ENCODE assay signal across 1 cellular context in the genomic region with DNA sequence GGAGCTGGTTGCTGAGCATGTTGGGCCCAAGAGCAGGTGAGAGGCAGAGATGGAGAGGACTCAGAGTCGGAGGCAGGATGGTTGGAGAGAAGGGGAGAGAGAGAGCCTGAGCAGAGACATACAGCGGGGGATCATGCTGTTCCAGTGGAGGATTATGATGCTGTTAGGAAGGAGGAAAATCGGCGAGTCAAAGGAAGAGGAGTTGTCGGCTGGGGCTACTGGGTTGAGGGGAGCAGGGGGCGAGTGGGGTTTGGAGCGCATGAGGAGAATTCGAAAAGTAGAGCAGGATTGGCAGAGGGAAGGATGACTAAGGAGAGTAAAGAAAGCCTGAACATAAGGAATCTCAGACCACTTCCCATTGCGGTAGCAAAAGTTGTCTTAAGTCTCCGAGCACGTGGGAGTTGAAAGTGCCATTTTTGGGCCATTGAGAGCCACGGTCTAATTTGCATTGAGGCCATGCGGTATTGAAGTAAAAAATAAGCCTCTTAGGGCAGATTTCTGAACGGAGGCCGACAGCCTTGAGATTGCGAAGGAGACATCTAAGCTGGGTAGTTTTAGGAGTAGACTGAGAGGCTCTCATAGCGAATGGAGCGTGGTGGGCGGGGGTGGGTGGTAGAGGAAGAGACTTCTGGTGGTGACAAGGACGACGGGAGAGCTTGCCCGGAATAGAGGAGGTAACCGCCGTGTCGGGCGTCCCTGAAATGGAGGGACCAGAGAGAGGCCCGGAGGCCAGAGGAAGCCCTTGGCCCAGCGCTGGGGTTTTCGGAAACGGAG.
TF ChIP-seq lines count a peak whose summit lies in the region.

No MANE protein-coding gene starts in this region.

TF ChIP-seq in K562, 482 proteins besides CTCF, POLR2A, EP300 and RAD21 (continued from another document and continues in another):
- TF ChIP-seq, protein P1, sequence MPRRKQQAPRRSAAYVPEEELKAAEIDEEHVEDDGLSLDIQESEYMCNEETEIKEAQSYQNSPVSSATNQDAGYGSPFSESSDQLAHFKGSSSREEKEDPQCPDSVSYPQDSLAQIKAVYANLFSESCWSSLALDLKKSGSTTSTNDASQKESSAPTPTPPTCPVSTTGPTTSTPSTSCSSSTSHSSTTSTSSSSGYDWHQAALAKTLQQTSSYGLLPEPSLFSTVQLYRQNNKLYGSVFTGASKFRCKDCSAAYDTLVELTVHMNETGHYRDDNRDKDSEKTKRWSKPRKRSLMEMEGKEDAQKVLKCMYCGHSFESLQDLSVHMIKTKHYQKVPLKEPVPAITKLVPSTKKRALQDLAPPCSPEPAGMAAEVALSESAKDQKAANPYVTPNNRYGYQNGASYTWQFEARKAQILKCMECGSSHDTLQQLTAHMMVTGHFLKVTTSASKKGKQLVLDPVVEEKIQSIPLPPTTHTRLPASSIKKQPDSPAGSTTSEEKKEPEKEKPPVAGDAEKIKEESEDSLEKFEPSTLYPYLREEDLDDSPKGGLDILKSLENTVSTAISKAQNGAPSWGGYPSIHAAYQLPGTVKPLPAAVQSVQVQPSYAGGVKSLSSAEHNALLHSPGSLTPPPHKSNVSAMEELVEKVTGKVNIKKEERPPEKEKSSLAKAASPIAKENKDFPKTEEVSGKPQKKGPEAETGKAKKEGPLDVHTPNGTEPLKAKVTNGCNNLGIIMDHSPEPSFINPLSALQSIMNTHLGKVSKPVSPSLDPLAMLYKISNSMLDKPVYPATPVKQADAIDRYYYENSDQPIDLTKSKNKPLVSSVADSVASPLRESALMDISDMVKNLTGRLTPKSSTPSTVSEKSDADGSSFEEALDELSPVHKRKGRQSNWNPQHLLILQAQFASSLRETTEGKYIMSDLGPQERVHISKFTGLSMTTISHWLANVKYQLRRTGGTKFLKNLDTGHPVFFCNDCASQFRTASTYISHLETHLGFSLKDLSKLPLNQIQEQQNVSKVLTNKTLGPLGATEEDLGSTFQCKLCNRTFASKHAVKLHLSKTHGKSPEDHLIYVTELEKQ (CRISPR knock-in tag; IDR thresholded peaks at IDR 0.05) = no peak
- TF ChIP-seq, protein P2, sequence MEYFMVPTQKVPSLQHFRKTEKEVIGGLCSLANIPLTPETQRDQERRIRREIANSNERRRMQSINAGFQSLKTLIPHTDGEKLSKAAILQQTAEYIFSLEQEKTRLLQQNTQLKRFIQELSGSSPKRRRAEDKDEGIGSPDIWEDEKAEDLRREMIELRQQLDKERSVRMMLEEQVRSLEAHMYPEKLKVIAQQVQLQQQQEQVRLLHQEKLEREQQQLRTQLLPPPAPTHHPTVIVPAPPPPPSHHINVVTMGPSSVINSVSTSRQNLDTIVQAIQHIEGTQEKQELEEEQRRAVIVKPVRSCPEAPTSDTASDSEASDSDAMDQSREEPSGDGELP (CRISPR knock-in tag; IDR thresholded peaks at IDR 0.05; ENCODE audit: borderline replicate concordance) = no peak
- no peak for TF ChIP-seq HDAC8 (tag; IDR thresholded peaks at IDR 0.05)
- no peak for TF ChIP-seq KLF10 (CRISPR knock-in tag; IDR thresholded peaks at IDR 0.05)
- no peak for TF ChIP-seq MAFG (tag; conservative IDR thresholded peaks at IDR 0.05)
- TF ChIP-seq CAMTA2 (CRISPR knock-in tag; conservative IDR thresholded peaks at IDR 0.05) = no peak
- TF ChIP-seq BCL6 (CRISPR knock-in tag; IDR thresholded peaks at IDR 0.05) = no peak
- TF ChIP-seq GATAD2B (IDR thresholded peaks at IDR 0.05; ENCODE audit: borderline replicate concordance) = no peak
- no peak for TF ChIP-seq MTA3 (IDR thresholded peaks at IDR 0.05; ENCODE audit: borderline replicate concordance)
- no peak for TF ChIP-seq NR2C1 (IDR thresholded peaks at IDR 0.05)
- peak; percentile 66; the same call in 1 of the 2 replicates for TF ChIP-seq NR2C1 (tag; IDR thresholded peaks at IDR 0.05)
- TF ChIP-seq CEBPB (tag; IDR thresholded peaks at IDR 0.05) = no peak
- TF ChIP-seq FUS (optimal IDR thresholded peaks at IDR 0.05; ENCODE audit: low read depth, low read length) = no peak
- no peak for TF ChIP-seq RBM15 (IDR thresholded peaks at IDR 0.05; ENCODE audit: insufficient read depth, low read length)
- TF ChIP-seq ZNF76 (CRISPR knock-in tag; IDR thresholded peaks at IDR 0.05; ENCODE audit: borderline replicate concordance) = no peak
- TF ChIP-seq TAL1 (IDR thresholded peaks at IDR 0.05) = peak; percentile 41
- TF ChIP-seq, protein P3, sequence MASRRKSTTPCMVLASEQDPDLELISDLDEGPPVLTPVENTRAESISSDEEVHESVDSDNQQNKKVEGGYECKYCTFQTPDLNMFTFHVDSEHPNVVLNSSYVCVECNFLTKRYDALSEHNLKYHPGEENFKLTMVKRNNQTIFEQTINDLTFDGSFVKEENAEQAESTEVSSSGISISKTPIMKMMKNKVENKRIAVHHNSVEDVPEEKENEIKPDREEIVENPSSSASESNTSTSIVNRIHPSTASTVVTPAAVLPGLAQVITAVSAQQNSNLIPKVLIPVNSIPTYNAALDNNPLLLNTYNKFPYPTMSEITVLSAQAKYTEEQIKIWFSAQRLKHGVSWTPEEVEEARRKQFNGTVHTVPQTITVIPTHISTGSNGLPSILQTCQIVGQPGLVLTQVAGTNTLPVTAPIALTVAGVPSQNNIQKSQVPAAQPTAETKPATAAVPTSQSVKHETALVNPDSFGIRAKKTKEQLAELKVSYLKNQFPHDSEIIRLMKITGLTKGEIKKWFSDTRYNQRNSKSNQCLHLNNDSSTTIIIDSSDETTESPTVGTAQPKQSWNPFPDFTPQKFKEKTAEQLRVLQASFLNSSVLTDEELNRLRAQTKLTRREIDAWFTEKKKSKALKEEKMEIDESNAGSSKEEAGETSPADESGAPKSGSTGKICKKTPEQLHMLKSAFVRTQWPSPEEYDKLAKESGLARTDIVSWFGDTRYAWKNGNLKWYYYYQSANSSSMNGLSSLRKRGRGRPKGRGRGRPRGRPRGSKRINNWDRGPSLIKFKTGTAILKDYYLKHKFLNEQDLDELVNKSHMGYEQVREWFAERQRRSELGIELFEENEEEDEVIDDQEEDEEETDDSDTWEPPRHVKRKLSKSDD (conservative IDR thresholded peaks at IDR 0.05; ENCODE audit: low read length) = no peak
- TF ChIP-seq, protein P4, sequence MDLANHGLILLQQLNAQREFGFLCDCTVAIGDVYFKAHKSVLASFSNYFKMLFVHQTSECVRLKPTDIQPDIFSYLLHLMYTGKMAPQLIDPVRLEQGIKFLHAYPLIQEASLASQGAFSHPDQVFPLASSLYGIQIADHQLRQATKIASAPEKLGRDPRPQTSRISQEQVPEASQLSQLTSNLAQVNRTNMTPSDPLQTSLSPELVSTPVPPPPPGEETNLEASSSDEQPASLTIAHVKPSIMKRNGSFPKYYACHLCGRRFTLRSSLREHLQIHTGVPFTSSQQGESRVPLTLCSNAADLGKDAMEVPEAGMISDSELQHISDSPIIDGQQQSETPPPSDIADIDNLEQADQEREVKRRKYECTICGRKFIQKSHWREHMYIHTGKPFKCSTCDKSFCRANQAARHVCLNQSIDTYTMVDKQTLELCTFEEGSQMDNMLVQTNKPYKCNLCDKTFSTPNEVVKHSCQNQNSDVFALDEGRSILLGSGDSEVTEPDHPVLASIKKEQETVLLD (IDR thresholded peaks at IDR 0.05) = no peak
- TF ChIP-seq PTTG1 (tag; IDR thresholded peaks at IDR 0.05; ENCODE audit: low read depth) = 0 out of 2 replicates have a peak, but pooled peaks have one; percentile 50
- no peak for TF ChIP-seq ZNF586 (CRISPR knock-in tag; conservative IDR thresholded peaks at IDR 0.05)
- no peak for TF ChIP-seq KLF13 (tag; IDR thresholded peaks at IDR 0.05; ENCODE audit: borderline replicate concordance, low read depth)
- TF ChIP-seq E2F3 (CRISPR knock-in tag; IDR thresholded peaks at IDR 0.05) = no peak
- TF ChIP-seq, protein P5, sequence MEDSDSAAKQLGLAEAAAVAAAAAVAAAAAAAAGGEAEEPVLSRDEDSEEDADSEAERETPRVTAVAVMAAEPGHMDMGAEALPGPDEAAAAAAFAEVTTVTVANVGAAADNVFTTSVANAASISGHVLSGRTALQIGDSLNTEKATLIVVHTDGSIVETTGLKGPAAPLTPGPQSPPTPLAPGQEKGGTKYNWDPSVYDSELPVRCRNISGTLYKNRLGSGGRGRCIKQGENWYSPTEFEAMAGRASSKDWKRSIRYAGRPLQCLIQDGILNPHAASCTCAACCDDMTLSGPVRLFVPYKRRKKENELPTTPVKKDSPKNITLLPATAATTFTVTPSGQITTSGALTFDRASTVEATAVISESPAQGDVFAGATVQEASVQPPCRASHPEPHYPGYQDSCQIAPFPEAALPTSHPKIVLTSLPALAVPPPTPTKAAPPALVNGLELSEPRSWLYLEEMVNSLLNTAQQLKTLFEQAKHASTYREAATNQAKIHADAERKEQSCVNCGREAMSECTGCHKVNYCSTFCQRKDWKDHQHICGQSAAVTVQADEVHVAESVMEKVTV (CRISPR knock-in tag; IDR thresholded peaks at IDR 0.05) = no peak
- no peak for TF ChIP-seq GABPA (tag; conservative IDR thresholded peaks at IDR 0.05; ENCODE audit: low read depth)
- no peak for TF ChIP-seq ZNF830 (CRISPR knock-in tag; IDR thresholded peaks at IDR 0.05)
- no peak for TF ChIP-seq HLTF (IDR thresholded peaks at IDR 0.05)
- TF ChIP-seq RBM25 (IDR thresholded peaks at IDR 0.05; ENCODE audit: low read depth, low read length, severe bottlenecking) = no peak
- TF ChIP-seq PRMT5 (CRISPR knock-in tag; IDR thresholded peaks at IDR 0.05) = no peak
- TF ChIP-seq, protein P6, sequence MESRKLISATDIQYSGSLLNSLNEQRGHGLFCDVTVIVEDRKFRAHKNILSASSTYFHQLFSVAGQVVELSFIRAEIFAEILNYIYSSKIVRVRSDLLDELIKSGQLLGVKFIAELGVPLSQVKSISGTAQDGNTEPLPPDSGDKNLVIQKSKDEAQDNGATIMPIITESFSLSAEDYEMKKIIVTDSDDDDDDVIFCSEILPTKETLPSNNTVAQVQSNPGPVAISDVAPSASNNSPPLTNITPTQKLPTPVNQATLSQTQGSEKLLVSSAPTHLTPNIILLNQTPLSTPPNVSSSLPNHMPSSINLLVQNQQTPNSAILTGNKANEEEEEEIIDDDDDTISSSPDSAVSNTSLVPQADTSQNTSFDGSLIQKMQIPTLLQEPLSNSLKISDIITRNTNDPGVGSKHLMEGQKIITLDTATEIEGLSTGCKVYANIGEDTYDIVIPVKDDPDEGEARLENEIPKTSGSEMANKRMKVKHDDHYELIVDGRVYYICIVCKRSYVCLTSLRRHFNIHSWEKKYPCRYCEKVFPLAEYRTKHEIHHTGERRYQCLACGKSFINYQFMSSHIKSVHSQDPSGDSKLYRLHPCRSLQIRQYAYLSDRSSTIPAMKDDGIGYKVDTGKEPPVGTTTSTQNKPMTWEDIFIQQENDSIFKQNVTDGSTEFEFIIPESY (CRISPR knock-in tag; IDR thresholded peaks at IDR 0.05) = no peak
- TF ChIP-seq FOXP1 (CRISPR knock-in tag; IDR thresholded peaks at IDR 0.05) = peak; percentile 74; the same call in 1 of the 2 replicates
- TF ChIP-seq SETDB1 (IDR thresholded peaks at IDR 0.05; ENCODE audit: low read length) = no peak
- no peak for TF ChIP-seq ELF1 (tag; IDR thresholded peaks at IDR 0.05)
- TF ChIP-seq STAG1 (CRISPR knock-in tag; IDR thresholded peaks at IDR 0.05; ENCODE audit: borderline replicate concordance) = no peak
- TF ChIP-seq NFRKB (IDR thresholded peaks at IDR 0.05; ENCODE audit: low read depth) = no peak
- no peak for TF ChIP-seq CHCHD3 (CRISPR knock-in tag; IDR thresholded peaks at IDR 0.05)
- no peak for TF ChIP-seq SIN3B (IDR thresholded peaks at IDR 0.05; ENCODE audit: low read depth)
- TF ChIP-seq ZNF23 (CRISPR knock-in tag; IDR thresholded peaks at IDR 0.05) = no peak
- TF ChIP-seq, protein P7, sequence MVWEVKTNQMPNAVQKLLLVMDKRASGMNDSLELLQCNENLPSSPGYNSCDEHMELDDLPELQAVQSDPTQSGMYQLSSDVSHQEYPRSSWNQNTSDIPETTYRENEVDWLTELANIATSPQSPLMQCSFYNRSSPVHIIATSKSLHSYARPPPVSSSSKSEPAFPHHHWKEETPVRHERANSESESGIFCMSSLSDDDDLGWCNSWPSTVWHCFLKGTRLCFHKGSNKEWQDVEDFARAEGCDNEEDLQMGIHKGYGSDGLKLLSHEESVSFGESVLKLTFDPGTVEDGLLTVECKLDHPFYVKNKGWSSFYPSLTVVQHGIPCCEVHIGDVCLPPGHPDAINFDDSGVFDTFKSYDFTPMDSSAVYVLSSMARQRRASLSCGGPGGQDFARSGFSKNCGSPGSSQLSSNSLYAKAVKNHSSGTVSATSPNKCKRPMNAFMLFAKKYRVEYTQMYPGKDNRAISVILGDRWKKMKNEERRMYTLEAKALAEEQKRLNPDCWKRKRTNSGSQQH (CRISPR knock-in tag; IDR thresholded peaks at IDR 0.05) = no peak
- TF ChIP-seq MCM3 (IDR thresholded peaks at IDR 0.05) = no peak
- TF ChIP-seq, protein P8, sequence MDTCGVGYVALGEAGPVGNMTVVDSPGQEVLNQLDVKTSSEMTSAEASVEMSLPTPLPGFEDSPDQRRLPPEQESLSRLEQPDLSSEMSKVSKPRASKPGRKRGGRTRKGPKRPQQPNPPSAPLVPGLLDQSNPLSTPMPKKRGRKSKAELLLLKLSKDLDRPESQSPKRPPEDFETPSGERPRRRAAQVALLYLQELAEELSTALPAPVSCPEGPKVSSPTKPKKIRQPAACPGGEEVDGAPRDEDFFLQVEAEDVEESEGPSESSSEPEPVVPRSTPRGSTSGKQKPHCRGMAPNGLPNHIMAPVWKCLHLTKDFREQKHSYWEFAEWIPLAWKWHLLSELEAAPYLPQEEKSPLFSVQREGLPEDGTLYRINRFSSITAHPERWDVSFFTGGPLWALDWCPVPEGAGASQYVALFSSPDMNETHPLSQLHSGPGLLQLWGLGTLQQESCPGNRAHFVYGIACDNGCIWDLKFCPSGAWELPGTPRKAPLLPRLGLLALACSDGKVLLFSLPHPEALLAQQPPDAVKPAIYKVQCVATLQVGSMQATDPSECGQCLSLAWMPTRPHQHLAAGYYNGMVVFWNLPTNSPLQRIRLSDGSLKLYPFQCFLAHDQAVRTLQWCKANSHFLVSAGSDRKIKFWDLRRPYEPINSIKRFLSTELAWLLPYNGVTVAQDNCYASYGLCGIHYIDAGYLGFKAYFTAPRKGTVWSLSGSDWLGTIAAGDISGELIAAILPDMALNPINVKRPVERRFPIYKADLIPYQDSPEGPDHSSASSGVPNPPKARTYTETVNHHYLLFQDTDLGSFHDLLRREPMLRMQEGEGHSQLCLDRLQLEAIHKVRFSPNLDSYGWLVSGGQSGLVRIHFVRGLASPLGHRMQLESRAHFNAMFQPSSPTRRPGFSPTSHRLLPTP (IDR thresholded peaks at IDR 0.05; ENCODE audit: borderline replicate concordance, extremely low read depth, insufficient read length) = no peak
- TF ChIP-seq ZNF695 (CRISPR knock-in tag; IDR thresholded peaks at IDR 0.05) = no peak
- TF ChIP-seq ZNF165 (CRISPR knock-in tag; IDR thresholded peaks at IDR 0.05; ENCODE audit: borderline replicate concordance) = no peak
- TF ChIP-seq ZNF445 (CRISPR knock-in tag; IDR thresholded peaks at IDR 0.05; ENCODE audit: low read depth) = no peak
- TF ChIP-seq, protein P9, sequence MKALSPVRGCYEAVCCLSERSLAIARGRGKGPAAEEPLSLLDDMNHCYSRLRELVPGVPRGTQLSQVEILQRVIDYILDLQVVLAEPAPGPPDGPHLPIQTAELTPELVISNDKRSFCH (CRISPR knock-in tag; IDR thresholded peaks at IDR 0.05) = no peak
- TF ChIP-seq, protein P9 (tag; IDR thresholded peaks at IDR 0.05) = peak; percentile 68
- no peak for TF ChIP-seq ZC3H11A (IDR thresholded peaks at IDR 0.05; ENCODE audit: low read depth, low read length)
